In genomic region chr22:38262051-38262795, GRCh38 we compare ENCODE assay signal across 9 cellular contexts. TPM values are rescaled to one million over a fixed set of nuclear protein-coding genes. Genes with fewer than 3 reads are reported as not detected.
A peak's percentile ranks its signal among the peaks of the same experiment; 100 is the strongest.
DNase-seq lines count a peak whose midpoint lies in the region; ATAC-seq and TF ChIP-seq lines count a peak whose summit lies in the region.
"Had no signal": no experiment of that assay in that cellular context is flagged by ENCODE, and none has a peak within 500 bp of the region (broad histone marks: within the 10 kb centered on the region; RNA-seq: fewer than 3 reads in every experiment).

No MANE protein-coding gene starts in this region.

- no peaks in the 10 kb centered on the region for H3K27me3 ChIP-seq in PC-3 (ENCODE audit: low read length)
- H3K27me3 ChIP-seq in adipocyte (replicated peaks; ENCODE audit: control insufficient read depth, insufficient read depth, low read length) = no peaks in the 10 kb centered on the region

- H3K9me2 ChIP-seq in PC-3 (replicated peaks; ENCODE audit: low read length) = no peaks in the 10 kb centered on the region

- H3K36me3 ChIP-seq in PC-3 (ENCODE audit: low read depth, low read length) (peaks cover 3% of the 10 kb centered on the region; the same call in 1 of the 2 replicates), adipocyte (ENCODE audit: control insufficient read depth, insufficient read depth, low read length, severe bottlenecking) (peaks cover 10% of the 10 kb centered on the region)

- H3K9ac ChIP-seq in PC-3 (ENCODE audit: low read length) (no peak overlapping the region), adipocyte (ENCODE audit: low read length) (peak overlapping the region; percentile 8)

- TF ChIP-seq CTCF in GM12865 (IDR thresholded peaks at IDR 0.05; ENCODE audit: insufficient read depth, low read depth, low read length, missing control alignments) (peak; percentile 79), PC-3 (conservative IDR thresholded peaks at IDR 0.05; ENCODE audit: low read depth, low read length) (peak; percentile 64)

- POLR2A ChIA-PET in PC-3 (lab: Charles Lee; ENCODE audit: unreplicated experiment) = no interaction called here

- intact Hi-C loops in PC-3 (cut with micrococcal nuclease) = no loop called here

- H3K9me3 ChIP-seq in PC-3 (ENCODE audit: low read length) = no peaks in the 10 kb centered on the region
- no peaks in the 10 kb centered on the region for H3K9me3 ChIP-seq in adipocyte (ENCODE audit: control insufficient read depth, low read length)

- DNase-seq in GM12865 (ENCODE audit: low read depth) (peak; percentile 83), PC-3 (peak; percentile 42), adipocyte (ENCODE audit: low read depth) (no peak), hippocampal formation (lab: John Stamatoyannopoulos, UW) (peak; percentile 52 to 59), DMS153 treated with DMSO at 0.1 percent for 48 hours (lab: John Stamatoyannopoulos, UW; ENCODE audit: unreplicated experiment) (no peak)
- peak; percentile 33 for DNase-seq in stimulated activated CD4-positive, alpha-beta T cell treated with anti-CD3 and anti-CD28 coated beads, Interleukin-12 subunit alpha, Interleukin-12 subunit beta, amount 100 ng/mL, for 4 hours
- no peak for DNase-seq in effector CD4-positive, alpha-beta T cell

- CTCF ChIA-PET in PC-3 (lab: Charles Lee) = interaction anchor here (0.9 kb wide), 1 partner anchor 33 kb away, joined by 4 read pairs; no protein-coding TSS in a partner anchor

- peaks cover 97% of the 10 kb centered on the region for H3K79me2 ChIP-seq in PC-3 (ENCODE audit: low read length)

- no peak overlapping the region for H3K27ac ChIP-seq in PC-3 (ENCODE audit: low read length)

- ATAC-seq in PC-3 (peak; percentile 44; the same call in 1 of the 2 replicates), GM19395 (IDR thresholded peaks at IDR 0.05; ENCODE audit: unreplicated experiment) (no peak)

- H3K4me3 ChIP-seq in GM12865 (ENCODE audit: low read depth, low read length) (no peak overlapping the region), PC-3 (ENCODE audit: low read length) (no peak overlapping the region), adipocyte (ENCODE audit: low read length) (peak overlapping the region; percentile 77)
- H3K4me3 ChIP-seq: skin epidermis had no signal

- H3K4me2 ChIP-seq in PC-3 (ENCODE audit: low read length) = no peak overlapping the region

- no peaks in the 10 kb centered on the region for H4K20me1 ChIP-seq in PC-3 (ENCODE audit: low read length)

- H3K4me1 ChIP-seq in PC-3 (ENCODE audit: insufficient read depth, low read length) (peaks cover 13% of the 10 kb centered on the region; the same call in 1 of the 2 replicates), adipocyte (ENCODE audit: control insufficient read depth, insufficient read depth, low read length) (peaks cover 50% of the 10 kb centered on the region)

- no TSS peak for BruUV-seq in PC-3 (replicated peaks; lab: Mats Ljungman, UMichigan)

- H3F3A ChIP-seq in PC-3 (ENCODE audit: low read length, unreplicated experiment) = no peaks in the 10 kb centered on the region

- no peak overlapping the region for H2AFZ ChIP-seq in PC-3 (ENCODE audit: low read length)

RNA-seq across cellular contexts. Expression of gene TMEM184B, which starts 10.6 kb away (rescaled TPM):
- total RNA-seq in PC-3 (2014; rRNA removed) = 37.5 and 43.8 TPM in 2 replicates

RNA-seq across cellular contexts. Expression of gene CSNK1E, which starts 55.0 kb away (rescaled TPM):
- total RNA-seq in PC-3 (2014; rRNA removed) = 147 and 179 TPM in 2 replicates

Comparison
In these comparisons a context has a peak if more than half of its experiments do, and no peak if none do; other contexts are left out.
1. DNase-seq: peak in GM12865 (single experiment), PC-3 (single experiment), hippocampal formation (2 of 2) and stimulated activated CD4-positive, alpha-beta T cell treated with anti-CD3 and anti-CD28 coated beads, Interleukin-12 subunit alpha, Interleukin-12 subunit beta, amount 100 ng/mL, for 4 hours (single experiment); none in adipocyte (single experiment), effector CD4-positive, alpha-beta T cell (single experiment) and DMS153 treated with DMSO at 0.1 percent for 48 hours (single experiment).